Comparison of ENCODE assay signal across 41 cellular contexts in genomic region chr22:22853713-22854112, GRCh38. TPM values are rescaled to one million over a fixed set of nuclear protein-coding genes. Genes with fewer than 3 reads are reported as not detected.
"Had no signal": no experiment of that assay in that cellular context is flagged by ENCODE, and none has a peak within 500 bp of the region (broad histone marks: within the 10 kb centered on the region; RNA-seq: fewer than 3 reads in every experiment).

No MANE protein-coding gene starts in this region.

- H3K36me3 ChIP-seq: adrenal gland, cardiac muscle cell, colonic mucosa, esophagus squamous epithelium, gastroesophageal sphincter, heart right ventricle had no signal

- H3K27ac Mint-ChIP-seq: activated CD4-positive, alpha-beta memory T cell treated with anti-CD3 and anti-CD28 coated beads for 36 hours; activated CD8-positive, alpha-beta memory T cell treated with anti-CD3 and anti-CD28 coated beads, Interleukin-2, amount 10 ng/mL, durations not matched to agents 7 days and 5 days; activated CD8-positive, alpha-beta T cell treated with anti-CD3 and anti-CD28 coated beads, Interleukin-2, amount 10 ng/mL, durations not matched to agents 7 days and 5 days; activated naive CD4-positive, alpha-beta T cell treated with anti-CD3 and anti-CD28 coated beads for 36 hours; activated naive CD4-positive, alpha-beta T cell treated with anti-CD3 and anti-CD28 coated beads, Interleukin-2, amount 50 U/mL, for 24 hours; activated naive CD8-positive, alpha-beta T cell treated with anti-CD3 and anti-CD28 coated beads for 36 hours; activated naive CD8-positive, alpha-beta T cell treated with anti-CD3 and anti-CD28 coated beads, Interleukin-2, amount 50 U/mL, for 24 hours; activated T-helper 1 cell treated with anti-CD3 and anti-CD28 coated beads, Interleukin-12 subunit alpha, Interleukin-12 subunit beta, Interleukin-2, Interleukin-4 antibody, amounts not matched to agents 30 ng/mL and 10 ng/mL and 1 ng/mL, durations not matched to agents 14 hours and 24 hours and 36 hours; activated T-helper 2 cell treated with anti-CD3 and anti-CD28 coated beads, Interferon-gamma antibody, Interleukin-2, Interleukin-4, amounts not matched to agents 10 μg/mL and 5 μg/mL and 100 μg/mL, durations not matched to agents 14 hours and 24 hours and 36 hours; endodermal cell; T-cell; T-helper 1 cell treated with Interleukin-12 subunit alpha and Interleukin-12 subunit beta and Interleukin-4 antibody, amounts not matched to agents 30 μg/mL and 1 μg/mL, for 36 hours; T-helper 2 cell treated with Interferon-gamma antibody and Interleukin-4, amounts not matched to agents 5 μg/mL and 100 μg/mL, for 36 hours had no signal

- H3K4me3 ChIP-seq: adrenal gland, body of pancreas, cardiac muscle cell, colonic mucosa, esophagus squamous epithelium, gastroesophageal sphincter, heart right ventricle, hepatocyte had no signal

- H3K27me3 ChIP-seq: adrenal gland, body of pancreas, cardiac muscle cell, colonic mucosa had no signal

- H3K27me3 Mint-ChIP-seq: activated CD4-positive, alpha-beta memory T cell treated with anti-CD3 and anti-CD28 coated beads for 36 hours; activated naive CD4-positive, alpha-beta T cell treated with anti-CD3 and anti-CD28 coated beads, Interleukin-2, amount 50 U/mL, for 24 hours; activated naive CD8-positive, alpha-beta T cell treated with anti-CD3 and anti-CD28 coated beads for 36 hours; activated naive CD8-positive, alpha-beta T cell treated with anti-CD3 and anti-CD28 coated beads, Interleukin-2, amount 50 U/mL, for 24 hours; T-cell had no signal

- H3K4me2 ChIP-seq: hepatocyte had no signal

- H3K27ac ChIP-seq: adrenal gland, body of pancreas, cardiac muscle cell, colonic mucosa, esophagus squamous epithelium, gastroesophageal sphincter, heart right ventricle, hepatocyte had no signal

- H3K4me1 ChIP-seq: adrenal gland, body of pancreas, colonic mucosa, esophagus squamous epithelium, gastroesophageal sphincter, heart right ventricle had no signal

- H3K4me3 Mint-ChIP-seq: activated CD4-positive, alpha-beta memory T cell treated with anti-CD3 and anti-CD28 coated beads for 36 hours; activated CD8-positive, alpha-beta memory T cell treated with anti-CD3 and anti-CD28 coated beads, Interleukin-2, amount 10 ng/mL, durations not matched to agents 7 days and 5 days; activated CD8-positive, alpha-beta T cell treated with anti-CD3 and anti-CD28 coated beads, Interleukin-2, amount 10 ng/mL, durations not matched to agents 7 days and 5 days; activated naive CD4-positive, alpha-beta T cell treated with anti-CD3 and anti-CD28 coated beads for 36 hours; activated naive CD4-positive, alpha-beta T cell treated with anti-CD3 and anti-CD28 coated beads, Interleukin-2, amount 50 U/mL, for 24 hours; activated naive CD8-positive, alpha-beta T cell treated with anti-CD3 and anti-CD28 coated beads for 36 hours; activated naive CD8-positive, alpha-beta T cell treated with anti-CD3 and anti-CD28 coated beads, Interleukin-2, amount 50 U/mL, for 24 hours; activated T-helper 1 cell treated with anti-CD3 and anti-CD28 coated beads, Interleukin-12 subunit alpha, Interleukin-12 subunit beta, Interleukin-2, Interleukin-4 antibody, amounts not matched to agents 30 ng/mL and 10 ng/mL and 1 ng/mL, durations not matched to agents 14 hours and 24 hours and 36 hours; endodermal cell; T-cell; T-helper 1 cell treated with Interleukin-12 subunit alpha and Interleukin-12 subunit beta and Interleukin-4 antibody, amounts not matched to agents 30 μg/mL and 1 μg/mL, for 36 hours; T-helper 2 cell treated with Interferon-gamma antibody and Interleukin-4, amounts not matched to agents 5 μg/mL and 100 μg/mL, for 36 hours had no signal

- H3K36me3 Mint-ChIP-seq: activated CD4-positive, alpha-beta memory T cell treated with anti-CD3 and anti-CD28 coated beads for 36 hours; activated CD8-positive, alpha-beta memory T cell treated with anti-CD3 and anti-CD28 coated beads, Interleukin-2, amount 10 ng/mL, durations not matched to agents 7 days and 5 days; activated naive CD4-positive, alpha-beta T cell treated with anti-CD3 and anti-CD28 coated beads, Interleukin-2, amount 50 U/mL, for 24 hours; activated naive CD8-positive, alpha-beta T cell treated with anti-CD3 and anti-CD28 coated beads for 36 hours; T-cell had no signal

- ATAC-seq: activated CD8-positive, alpha-beta memory T cell treated with anti-CD3 and anti-CD28 coated beads, Interleukin-2, amount 10 ng/mL, durations not matched to agents 7 days and 5 days; activated CD8-positive, alpha-beta T cell treated with anti-CD3 and anti-CD28 coated beads, Interleukin-2, amount 10 ng/mL, durations not matched to agents 7 days and 5 days; activated naive CD8-positive, alpha-beta T cell treated with anti-CD3 and anti-CD28 coated beads, Interleukin-2, amount 50 U/mL, for 24 hours; body of pancreas; gastroesophageal sphincter; heart right ventricle; T-cell had no signal

- DNase-seq: activated CD4-positive, alpha-beta memory T cell treated with anti-CD3 and anti-CD28 coated beads for 36 hours; activated CD4-positive, alpha-beta T cell treated with anti-CD3 and anti-CD28 coated beads for 1 hour; activated CD4-positive, alpha-beta T cell treated with anti-CD3 and anti-CD28 coated beads for 4 hours; activated CD4-positive, alpha-beta T cell treated with anti-CD3 and anti-CD28 coated beads, Interleukin-2, amount 50 U/mL, for 1 hour; activated CD8-positive, alpha-beta memory T cell treated with anti-CD3 and anti-CD28 coated beads, Interleukin-2, amount 10 ng/mL, durations not matched to agents 7 days and 5 days; activated CD8-positive, alpha-beta memory T cell treated with anti-CD3 and anti-CD28 coated beads, Interleukin-2, amount 50 U/mL, for 4 hours; activated CD8-positive, alpha-beta T cell treated with anti-CD3 and anti-CD28 coated beads, Interleukin-2, amount 10 ng/mL, durations not matched to agents 7 days and 5 days; activated effector memory CD4-positive, alpha-beta T cell treated with anti-CD3 and anti-CD28 coated beads, Interleukin-2, amount 50 U/mL, for 16 hours; activated naive CD4-positive, alpha-beta T cell treated with anti-CD3 and anti-CD28 coated beads for 36 hours; activated naive CD8-positive, alpha-beta T cell treated with anti-CD3 and anti-CD28 coated beads for 36 hours; activated naive CD8-positive, alpha-beta T cell treated with anti-CD3 and anti-CD28 coated beads, Interleukin-2, amount 50 U/mL, for 24 hours; activated T-cell treated with anti-CD3 and anti-CD28 coated beads, Interleukin-2, amount 50 U/mL, for 1 hour; activated T-cell treated with anti-CD3 and anti-CD28 coated beads, Interleukin-2, amount 50 U/mL, for 48 hours; adrenal gland; amygdala; aorta; body of pancreas; central memory CD4-positive, alpha-beta T cell; cerebellar nuclear complex; colonic mucosa; effector CD8-positive, alpha-beta T cell; endodermal cell; esophagus squamous epithelium; foreskin melanocyte; heart right ventricle; T-cell; T1000 had no signal

- H3K9me3 ChIP-seq: adrenal gland, body of pancreas, colonic mucosa, esophagus squamous epithelium, gastroesophageal sphincter, heart right ventricle had no signal

- H3K9me3 Mint-ChIP-seq: activated CD4-positive, alpha-beta memory T cell treated with anti-CD3 and anti-CD28 coated beads for 36 hours; activated naive CD4-positive, alpha-beta T cell treated with anti-CD3 and anti-CD28 coated beads for 36 hours; activated naive CD4-positive, alpha-beta T cell treated with anti-CD3 and anti-CD28 coated beads, Interleukin-2, amount 50 U/mL, for 24 hours; activated naive CD8-positive, alpha-beta T cell treated with anti-CD3 and anti-CD28 coated beads for 36 hours; activated naive CD8-positive, alpha-beta T cell treated with anti-CD3 and anti-CD28 coated beads, Interleukin-2, amount 50 U/mL, for 24 hours; activated T-helper 1 cell treated with anti-CD3 and anti-CD28 coated beads, Interleukin-12 subunit alpha, Interleukin-12 subunit beta, Interleukin-2, Interleukin-4 antibody, amounts not matched to agents 30 ng/mL and 10 ng/mL and 1 ng/mL, durations not matched to agents 14 hours and 24 hours and 36 hours; activated T-helper 2 cell treated with anti-CD3 and anti-CD28 coated beads, Interferon-gamma antibody, Interleukin-2, Interleukin-4, amounts not matched to agents 10 μg/mL and 5 μg/mL and 100 μg/mL, durations not matched to agents 14 hours and 24 hours and 36 hours; endodermal cell; T-cell; T-helper 1 cell treated with Interleukin-12 subunit alpha and Interleukin-12 subunit beta and Interleukin-4 antibody, amounts not matched to agents 30 μg/mL and 1 μg/mL, for 36 hours; T-helper 2 cell treated with Interferon-gamma antibody and Interleukin-4, amounts not matched to agents 5 μg/mL and 100 μg/mL, for 36 hours had no signal

- H3K4me1 Mint-ChIP-seq: activated CD8-positive, alpha-beta memory T cell treated with anti-CD3 and anti-CD28 coated beads, Interleukin-2, amount 10 ng/mL, durations not matched to agents 7 days and 5 days; endodermal cell had no signal

RNA-seq across cellular contexts. Expression of gene IGLL5, which starts 33.9 kb away (rescaled TPM):
- total RNA-seq: activated CD4-positive, alpha-beta memory T cell treated with anti-CD3 and anti-CD28 coated beads for 36 hours; activated CD8-positive, alpha-beta memory T cell treated with anti-CD3 and anti-CD28 coated beads for 36 hours; activated CD8-positive, alpha-beta memory T cell treated with anti-CD3 and anti-CD28 coated beads, Interleukin-2, amount 10 ng/mL, durations not matched to agents 7 days and 5 days; activated CD8-positive, alpha-beta T cell treated with anti-CD3 and anti-CD28 coated beads, Interleukin-2, amount 10 ng/mL, durations not matched to agents 7 days and 5 days; activated naive CD4-positive, alpha-beta T cell treated with anti-CD3 and anti-CD28 coated beads for 36 hours; activated T-helper 1 cell treated with anti-CD3 and anti-CD28 coated beads, Interleukin-12 subunit alpha, Interleukin-12 subunit beta, Interleukin-2, Interleukin-4 antibody, amounts not matched to agents 30 ng/mL and 10 ng/mL and 1 ng/mL, durations not matched to agents 14 hours and 24 hours and 36 hours; activated T-helper 2 cell treated with anti-CD3 and anti-CD28 coated beads, Interferon-gamma antibody, Interleukin-2, Interleukin-4, amounts not matched to agents 10 μg/mL and 5 μg/mL and 100 μg/mL, durations not matched to agents 14 hours and 24 hours and 36 hours; cardiac muscle cell; dermis microvascular lymphatic vessel endothelial cell; endodermal cell; epithelial cell of proximal tubule; fibroblast of lung; fibroblast of villous mesenchyme; glomerular endothelial cell; hepatocyte had no signal
